ENCODE assay signal across 19 cellular contexts in genomic region chr12:5518584-5519365, GRCh38.
DNase-seq lines count a peak whose midpoint lies in the region; ATAC-seq, FAIRE-seq and TF ChIP-seq lines count a peak whose summit lies in the region.
"Had no signal": no experiment of that assay in that cellular context is flagged by ENCODE, and none has a peak within 500 bp of the region (broad histone marks: within the 10 kb centered on the region; RNA-seq: fewer than 3 reads in every experiment).

No MANE protein-coding gene starts in this region.

- intact Hi-C loops in adrenal gland (cut with DNase I): no loop called here

- no peaks in the 10 kb centered on the region for H3K79me1 ChIP-seq in H1 (ENCODE audit: low read depth, low read length)
- no peaks in the 10 kb centered on the region for H3K79me1 ChIP-seq in mesendoderm (ENCODE audit: low read length)

- H3K9ac ChIP-seq in H1 (replicated peaks in 1 of 4; ENCODE audit: extremely low read depth in 1 of 4, low read depth in 3 of 4, low read length in 3 of 4): no peak overlapping the region
- no peak overlapping the region for H3K9ac ChIP-seq in mesendoderm (ENCODE audit: low read length)
- H3K9ac ChIP-seq: BLaER1 treated with 17β-estradiol and CSF1 and Interleukin-3, amounts not matched to agents 10 nM and 100 nM had no signal

- CTCF ChIA-PET in H1 (lab: Charles Lee; ENCODE audit: partially characterized antibody): interaction anchor here (0.5 to 1.5 kb wide), 4 partner anchors 8 to 262 kb away, joined by 3 to 6 read pairs (median 4); no protein-coding TSS in a partner anchor

- H3K4me2 ChIP-seq in H1 (ENCODE audit: insufficient read depth in 1 of 2, low read depth in 2 of 2, low read length in 2 of 2): no peak overlapping the region
- no peak overlapping the region for H3K4me2 ChIP-seq in mesendoderm (ENCODE audit: low read length)
- H3K4me2 ChIP-seq: BLaER1 treated with 17β-estradiol and CSF1 and Interleukin-3, amounts not matched to agents 10 nM and 100 nM had no signal

- H2BK120ac ChIP-seq in H1 (replicated peaks; ENCODE audit: low read depth, low read length) (no peak overlapping the region), mesendoderm (ENCODE audit: low read depth, low read length) (no peak overlapping the region)

- H3K14ac ChIP-seq in H1 (ENCODE audit: insufficient read length): no peak overlapping the region

- peak; percentile 81 for DNase-seq in H7
- DNase-seq in NCI-H69 (lab: John Stamatoyannopoulos, UW): peak; percentile 15
- peak in 1 of 2 experiments; percentile 55 for DNase-seq in H1 (ENCODE audit: low read depth in 1 of 2, low spot score in 2 of 2)
- DNase-seq in mesendoderm: peak; percentile 63
- no peak for DNase-seq in adrenal gland
- DNase-seq: DND-41, GOT3, Kasumi-1, NCI-H187, NCI-H2227 treated with DMSO at 0.1 percent for 48 hours, NCI-H510A, NCI-H748 treated with DMSO at 0.1 percent for 48 hours had no signal

- no peak for TF ChIP-seq RAD21 in H1 (IDR thresholded peaks at IDR 0.05 in 1 of 2, conservative IDR thresholded peaks at IDR 0.05 in 1 of 2; ENCODE audit: low read depth in 2 of 2, low read length in 2 of 2)

- H3K18ac ChIP-seq in H1 (ENCODE audit: extremely low read depth, low read length): no peak overlapping the region
- no peak overlapping the region for H3K18ac ChIP-seq in mesendoderm (ENCODE audit: low read length)

- no peak overlapping the region for H3K4ac ChIP-seq in H1 (replicated peaks; ENCODE audit: insufficient read length, low read depth, low read length)
- H3K4ac ChIP-seq in mesendoderm (ENCODE audit: low read depth, low read length): no peak overlapping the region

- no peak overlapping the region for H2BK20ac ChIP-seq in H1 (ENCODE audit: low read length)

- no peak overlapping the region for H4K5ac ChIP-seq in H1 (ENCODE audit: insufficient read length, low read depth, low read length)
- no peak overlapping the region for H4K5ac ChIP-seq in mesendoderm (ENCODE audit: low read length)

- no peaks in the 10 kb centered on the region for H3K27me3 ChIP-seq in H7 (ENCODE audit: control insufficient read depth, insufficient read depth, low read length)
- H3K27me3 ChIP-seq in H1 (replicated peaks in 1 of 4; ENCODE audit: control insufficient read depth in 3 of 4, extremely low read depth in 1 of 4, insufficient read depth in 3 of 4, low read length in 3 of 4): no peaks in the 10 kb centered on the region
- H3K27me3 ChIP-seq in mesendoderm (ENCODE audit: insufficient read depth, low read length, poor library complexity): no peaks in the 10 kb centered on the region
- H3K27me3 ChIP-seq in adrenal gland: no peaks in the 10 kb centered on the region
- H3K27me3 ChIP-seq: BLaER1 treated with 17β-estradiol and CSF1 and Interleukin-3, amounts not matched to agents 10 nM and 100 nM had no signal

- no peak for TF ChIP-seq EP300 in H1 (IDR thresholded peaks at IDR 0.05; ENCODE audit: borderline replicate concordance in 1 of 2, low read depth in 2 of 2, low read length in 2 of 2)

- H2BK15ac ChIP-seq in H1 (ENCODE audit: low read length): no peak overlapping the region; the same call in 1 of the 2 replicates
- H2BK15ac ChIP-seq in mesendoderm (replicated peaks; ENCODE audit: low read depth): no peak overlapping the region

- H3K23me2 ChIP-seq in H1 (ENCODE audit: low read depth, low read length): no peaks in the 10 kb centered on the region

- H3K27ac ChIP-seq in H1 (ENCODE audit: low read depth, low read length) (no peak overlapping the region), mesendoderm (ENCODE audit: low read depth, low read length) (no peak overlapping the region), adrenal gland (no peak overlapping the region)
- H3K27ac ChIP-seq: BLaER1 treated with 17β-estradiol and CSF1 and Interleukin-3, amounts not matched to agents 10 nM and 100 nM had no signal

- no peaks in the 10 kb centered on the region for H3K36me3 ChIP-seq in H7 (replicated peaks; ENCODE audit: control insufficient read depth, insufficient read depth, low read length)
- H3K36me3 ChIP-seq in H1 (ENCODE audit: control insufficient read depth in 2 of 4, insufficient read depth in 4 of 4, low read length in 3 of 4): no peaks in the 10 kb centered on the region
- H3K36me3 ChIP-seq in mesendoderm (ENCODE audit: control insufficient read depth, insufficient read depth, low read length): no peaks in the 10 kb centered on the region
- H3K36me3 ChIP-seq in adrenal gland (replicated peaks in 1 of 2): no peaks in the 10 kb centered on the region
- H3K36me3 ChIP-seq: BLaER1 treated with 17β-estradiol and CSF1 and Interleukin-3, amounts not matched to agents 10 nM and 100 nM had no signal

- POLR2A ChIA-PET in H1 (lab: Charles Lee; ENCODE audit: partially characterized antibody): no interaction called here

- H3K4me1 ChIP-seq in H1 (replicated peaks in 1 of 4; ENCODE audit: control insufficient read depth in 3 of 4, insufficient read depth in 4 of 4, low read length in 3 of 4) (peaks cover 0 to 7% (median 3%) of the 10 kb centered on the region in 4 experiments; a peak in 5 of 7 replicates), mesendoderm (ENCODE audit: control insufficient read depth, low read depth, low read length) (no peaks in the 10 kb centered on the region), adrenal gland (replicated peaks in 1 of 2) (no peaks in the 10 kb centered on the region)

- H2AK5ac ChIP-seq in H1 (ENCODE audit: low read depth, low read length): peak overlapping the region; percentile 46; the same call in 1 of the 2 replicates
- no peak overlapping the region for H2AK5ac ChIP-seq in mesendoderm (ENCODE audit: low read length)

- H2BK5ac ChIP-seq in H1 (ENCODE audit: low read depth, low read length) (no peak overlapping the region), mesendoderm (ENCODE audit: low read length) (no peak overlapping the region)

- no peak overlapping the region for H4K91ac ChIP-seq in H1 (replicated peaks; ENCODE audit: insufficient read length, low read length)

- no peak for ATAC-seq in GM19452 (IDR thresholded peaks at IDR 0.05; ENCODE audit: unreplicated experiment)
- no peak for ATAC-seq in SK-N-SH treated with all-trans-retinoic acid at 6 μM for 48 hours
- ATAC-seq: CD8-positive, alpha-beta T cell; Right ventricle myocardium inferior had no signal

- H3K56ac ChIP-seq in H1 (replicated peaks; ENCODE audit: insufficient read length, low read depth, low read length) (no peak overlapping the region), mesendoderm (ENCODE audit: low read length) (no peak overlapping the region)

- WGBS in H1 (ENCODE audit: extremely low coverage in 1 of 2, insufficient coverage in 1 of 2, insufficient read length in 1 of 2, insufficient replicate concordance in 2 of 2, low coverage in 1 of 2, low lambda C conversion rate in 2 of 2, missing lambda C conversion rate in 1 of 2), 2 experiments: 83% methylated on average over 7 of the region's 8 CpGs; no CpG with 5 or more reads in 1 of the 2 experiments
- WGBS in mesendoderm (ENCODE audit: extremely low coverage, insufficient coverage, low lambda C conversion rate): no CpG with 5 or more reads among the region's 8 CpGs
- WGBS in adrenal gland, 4 donors: 84 to 88% (median 86%) methylated on average over 7 to 8 of the region's 8 CpGs

- H4K8ac ChIP-seq in H1 (ENCODE audit: extremely low read depth, insufficient read depth, low read length): no peak overlapping the region
- H4K8ac ChIP-seq in mesendoderm (ENCODE audit: low read depth, low read length): no peak overlapping the region

- H2BK12ac ChIP-seq in H1 (ENCODE audit: low read depth, low read length): peak overlapping the region; percentile 60; the same call in 1 of the 2 replicates

- no peak overlapping the region for H2AFZ ChIP-seq in H1 (ENCODE audit: low read length)

- no peaks in the 10 kb centered on the region for H3K79me2 ChIP-seq in H1 (ENCODE audit: control insufficient read depth in 1 of 2, insufficient read depth in 2 of 2, low read length in 2 of 2)
- H3K79me2 ChIP-seq in mesendoderm (ENCODE audit: control insufficient read depth, insufficient read depth, low read length): no peaks in the 10 kb centered on the region

- no peak for TF ChIP-seq POLR2A in H1 (IDR thresholded peaks at IDR 0.05; ENCODE audit: control extremely low read depth in 1 of 2, low read depth in 2 of 2, low read length in 2 of 2)
- no peak for TF ChIP-seq POLR2A in adrenal gland (IDR thresholded peaks at IDR 0.05)

- H3K4me3 ChIP-seq in H7 (ENCODE audit: insufficient read depth, low read depth, low read length) (no peak overlapping the region), H1 (ENCODE audit: extremely low read depth in 1 of 4, insufficient read depth in 2 of 4, low read depth in 3 of 4, low read length in 4 of 4) (no peak overlapping the region), mesendoderm (ENCODE audit: low read length) (no peak overlapping the region), adrenal gland (no peak overlapping the region)
- H3K4me3 ChIP-seq: BLaER1 treated with 17β-estradiol and CSF1 and Interleukin-3, amounts not matched to agents 10 nM and 100 nM had no signal

- TF ChIP-seq CTCF in H1 (IDR thresholded peaks at IDR 0.05; ENCODE audit: control extremely low read depth in 1 of 3, insufficient read depth in 1 of 3, low read depth in 1 of 3, low read length in 3 of 3): no peak
- no peak for TF ChIP-seq CTCF in adrenal gland (IDR thresholded peaks at IDR 0.05)

- no peak overlapping the region for H3K23ac ChIP-seq in H1 (ENCODE audit: insufficient read length)
- no peak overlapping the region for H3K23ac ChIP-seq in mesendoderm (ENCODE audit: low read length)

- no peak for FAIRE-seq in H1 (lab: Jason Lieb, UNC)
- FAIRE-seq: G401.6, GM18507 had no signal

- no peaks in the 10 kb centered on the region for H3K9me3 ChIP-seq in H1 (ENCODE audit: insufficient read depth in 2 of 2, low read depth in 1 of 2, low read length in 1 of 2)
- no peaks in the 10 kb centered on the region for H3K9me3 ChIP-seq in adrenal gland (replicated peaks in 1 of 3)
- H3K9me3 ChIP-seq: BLaER1 treated with 17β-estradiol and CSF1 and Interleukin-3, amounts not matched to agents 10 nM and 100 nM had no signal

- H4K20me1 ChIP-seq in H1 (replicated peaks in 1 of 2; ENCODE audit: control insufficient read depth in 1 of 2, insufficient read depth in 2 of 2, low read length in 2 of 2): no peaks in the 10 kb centered on the region
- H4K20me1 ChIP-seq: BLaER1 treated with 17β-estradiol and CSF1 and Interleukin-3, amounts not matched to agents 10 nM and 100 nM had no signal

TF ChIP-seq in H1, 55 proteins besides CTCF, POLR2A, EP300 and RAD21 (continues in another document):
- TF ChIP-seq TBP (IDR thresholded peaks at IDR 0.05; ENCODE audit: low read depth, low read length) (no peak), ZNF274 (IDR thresholded peaks at IDR 0.05; ENCODE audit: borderline replicate concordance, extremely low read depth, low read length) (no peak), HDAC2 (IDR thresholded peaks at IDR 0.05; ENCODE audit: borderline replicate concordance in 1 of 2, low read depth in 2 of 2, low read length in 2 of 2) (no peak), SIRT6 (IDR thresholded peaks at IDR 0.05; ENCODE audit: low read length) (no peak)

TF ChIP-seq in SK-N-SH treated with all-trans-retinoic acid at 6 μM for 48 hours, 23 proteins besides CTCF, POLR2A, EP300 and RAD21 (continues in another document):
- TF ChIP-seq BACH2 (CRISPR knock-in tag; IDR thresholded peaks at IDR 0.05; ENCODE audit: borderline replicate concordance): no peak
- no peak for TF ChIP-seq ZC3H10 (CRISPR knock-in tag; IDR thresholded peaks at IDR 0.05)

Comparison
In these comparisons a context has a peak if more than half of its experiments do, and no peak if none do; other contexts are left out.
1. DNase-seq: peak in H7 (single experiment), NCI-H69 (single experiment) and mesendoderm (single experiment); none in adrenal gland (0 of 7).